8 cellular contexts compared by ENCODE assay signal in the genomic region with DNA sequence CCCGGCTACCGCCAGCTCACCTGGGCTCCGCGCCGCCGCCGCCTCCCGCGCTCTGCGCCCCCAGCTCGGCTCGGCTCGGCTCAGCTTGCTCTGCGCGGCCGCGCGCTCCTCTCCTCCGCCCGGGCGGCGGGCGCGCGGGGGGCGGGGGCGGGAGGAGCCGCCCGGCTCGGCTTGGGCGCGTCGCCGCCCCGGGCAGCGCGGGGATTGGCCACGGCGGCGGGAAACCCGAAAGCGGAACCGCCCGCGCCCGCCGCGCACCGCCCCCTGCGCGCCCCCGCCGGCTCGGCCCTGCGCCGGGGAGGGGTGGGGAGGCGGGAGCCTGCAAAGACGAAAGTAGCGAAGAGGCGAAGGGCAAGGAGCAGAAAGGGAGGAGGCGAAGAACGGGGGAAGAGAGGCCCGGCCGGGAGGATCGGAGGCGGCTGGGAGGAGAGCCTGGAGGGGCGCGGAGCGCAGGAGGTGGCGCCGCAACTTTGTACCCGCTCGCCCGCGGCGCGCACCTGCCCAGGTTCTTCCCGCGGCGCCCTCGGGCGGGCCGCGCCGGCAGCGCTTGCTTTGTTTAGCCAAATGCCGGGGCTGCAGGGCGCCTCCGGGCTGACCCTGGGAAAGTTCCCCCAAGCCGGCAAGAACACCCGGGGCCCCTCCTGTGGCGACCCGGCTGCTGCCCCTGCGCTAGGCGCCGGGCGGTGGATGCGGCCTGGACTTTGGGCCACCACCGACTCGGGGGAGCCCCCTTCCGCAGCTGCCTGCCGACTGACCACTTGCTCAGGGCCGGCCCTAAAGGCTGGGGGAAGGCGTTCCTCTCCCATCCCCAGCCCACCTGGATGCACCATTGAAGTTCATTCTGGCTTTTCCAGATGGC. TPM values are rescaled to one million over a fixed set of nuclear protein-coding genes. Genes with fewer than 3 reads are reported as not detected.
A peak's percentile ranks its signal among the peaks of the same experiment; 100 is the strongest.
DNase-seq lines count a peak whose midpoint lies in the region; ATAC-seq and TF ChIP-seq lines count a peak whose summit lies in the region.

A gene (minus strand): TSS at position 92 of the 859 bp plus-strand sequence. CDS start 22,183 bp downstream, outside the sequence.

- H3K4me3 Mint-ChIP-seq in endothelial cell (ENCODE audit: unreplicated experiment) (peak within 1 kb of the TSS; percentile 94), mesothelial cell of epicardium (peak within 1 kb of the TSS; percentile 85)

- ATAC-seq in GM19467 (IDR thresholded peaks at IDR 0.05; ENCODE audit: unreplicated experiment): peak; percentile 75

- H3K4me3 ChIP-seq in NT2/D1 (ENCODE audit: insufficient read length, low read depth): peak within 1 kb of the TSS; percentile 87

- H3K4me1 Mint-ChIP-seq in endothelial cell (ENCODE audit: unreplicated experiment) (peaks cover 21% of the 10 kb centered on the region), mesothelial cell of epicardium (peaks cover 11% of the 10 kb centered on the region)

- H3K9me3 Mint-ChIP-seq in endothelial cell (ENCODE audit: unreplicated experiment): no peaks in the 10 kb centered on the region
- no peaks in the 10 kb centered on the region for H3K9me3 Mint-ChIP-seq in mesothelial cell of epicardium

- no peaks in the 10 kb centered on the region for H3K4me1 ChIP-seq in NT2/D1 (ENCODE audit: insufficient read depth, insufficient read length)

- H3K27ac Mint-ChIP-seq in endothelial cell (ENCODE audit: unreplicated experiment) (peak within 1 kb of the TSS; percentile 57), mesothelial cell of epicardium (peak within 1 kb of the TSS; percentile 93)

- H3K36me3 Mint-ChIP-seq in endothelial cell (ENCODE audit: low read depth, unreplicated experiment) (no peaks in the 10 kb centered on the region), mesothelial cell of epicardium (peaks cover 2% of the 10 kb centered on the region)

- H3K9me3 ChIP-seq in NT2/D1 (ENCODE audit: insufficient read depth, low read length): no peaks in the 10 kb centered on the region

- peak; percentile 77 for DNase-seq in COLO829 (ENCODE audit: low spot score)
- DNase-seq in HT-29 (ENCODE audit: low spot score): peak; percentile 85
- peak; percentile 67 for DNase-seq in NT2/D1 (ENCODE audit: low read depth, low spot score)
- peak; percentile 39 for DNase-seq in activated CD8-positive, alpha-beta memory T cell treated with anti-CD3 and anti-CD28 coated beads, Interleukin-2, amount 50 U/mL, for 24 hours (ENCODE audit: extremely low read depth)
- peak; percentile 86 for DNase-seq in endothelial cell (ENCODE audit: low spot score)
- DNase-seq in mesothelial cell of epicardium (ENCODE audit: low spot score in 2 of 2, unreplicated experiment in 2 of 2): peak; percentile 81 to 86
- peak; percentile 78 to 86 for DNase-seq in stimulated activated CD8-positive, alpha-beta memory T cell treated with anti-CD3 and anti-CD28 coated beads, Interleukin-15, amount 100 ng/mL, for 4 hours (ENCODE audit: low read depth in 2 of 2)

- peaks cover 4% of the 10 kb centered on the region for H3K27me3 ChIP-seq in NT2/D1 (ENCODE audit: insufficient read depth, insufficient read length)

- peaks cover 6% of the 10 kb centered on the region for H3K36me3 ChIP-seq in NT2/D1 (ENCODE audit: insufficient read depth, insufficient read length, low read length)

- no peak for TF ChIP-seq CTCF in endothelial cell (IDR thresholded peaks at IDR 0.05; ENCODE audit: unreplicated experiment)
- no peak for TF ChIP-seq CTCF in mesothelial cell of epicardium (IDR thresholded peaks at IDR 0.05; ENCODE audit: unreplicated experiment)

- H3K27me3 Mint-ChIP-seq in endothelial cell (ENCODE audit: unreplicated experiment) (peaks cover 6% of the 10 kb centered on the region), mesothelial cell of epicardium (ENCODE audit: low read depth) (no peaks in the 10 kb centered on the region)

- peak within 1 kb of the TSS; percentile 92 for H3K9ac ChIP-seq in NT2/D1 (ENCODE audit: insufficient read length, low read depth)

RNA-seq across cellular contexts. Expression of the gene that starts here (rescaled TPM):
- total RNA-seq in HT-29 (2014; rRNA removed; shearing (Covaris generic)): 20.1 and 21.5 TPM in 2 replicates
- 44.5 TPM for total RNA-seq in endothelial cell (ENCODE audit: unreplicated experiment)
- 25.9 to 28.1 TPM (median 27.6 TPM) in 3 replicates for total RNA-seq in mesothelial cell of epicardium

Comparison
In these comparisons a context has a peak if more than half of its experiments do, and no peak if none do; other contexts are left out.
1. Peak in every context shown above with its lines: DNase-seq, ATAC-seq and H3K4me3 ChIP-seq.